17 cellular contexts compared by ENCODE assay signal in genomic region chr1:24443241-24443656, GRCh38. TPM values are rescaled to one million over a fixed set of nuclear protein-coding genes. Genes with fewer than 3 reads are reported as not detected.
A peak's percentile ranks its signal among the peaks of the same experiment; 100 is the strongest.
DNase-seq lines count a peak whose midpoint lies in the region; ATAC-seq, FAIRE-seq and TF ChIP-seq lines count a peak whose summit lies in the region.
"Had no signal": no experiment of that assay in that cellular context is flagged by ENCODE, and none has a peak within 500 bp of the region (broad histone marks: within the 10 kb centered on the region; RNA-seq: fewer than 3 reads in every experiment).

No MANE protein-coding gene starts in this region.

- intact Hi-C loops in HepG2 (cut with micrococcal nuclease; ENCODE audit: unreplicated experiment), result no loop called here
- intact Hi-C loops in right lobe of liver (cut with DNase I), result no loop called here
- intact Hi-C loops in thyroid gland (cut with DNase I), result no loop called here

- H3K79me2 ChIP-seq in HepG2 (ENCODE audit: insufficient read depth, low read length), result no peaks in the 10 kb centered on the region

- H3K36me3 ChIP-seq in HepG2 (replicated peaks in 1 of 2; ENCODE audit: control insufficient read depth in 1 of 2, insufficient read depth in 2 of 2, low read length in 2 of 2), result no peaks in the 10 kb centered on the region
- H3K36me3 ChIP-seq in right lobe of liver, result no peaks in the 10 kb centered on the region
- peaks cover 3% of the 10 kb centered on the region for H3K36me3 ChIP-seq in WERI-Rb-1
- no peaks in the 10 kb centered on the region for H3K36me3 ChIP-seq in thyroid gland
- H3K36me3 ChIP-seq in tibial nerve, result peaks cover 0 to 48% (median 3%) of the 10 kb centered on the region in 3 donors

- ATAC-seq in HepG2, result no peak
- no peak for ATAC-seq in right lobe of liver
- ATAC-seq: activated CD4-positive, CD25-positive, alpha-beta regulatory T cell treated with anti-CD3 and anti-CD28 coated beads, Interleukin-2, amount 50 U/mL, for 24 hours; GM12878; T-cell had no signal

- H2AFZ ChIP-seq in HepG2 (ENCODE audit: low read length), result no peak overlapping the region

- no peak for TF ChIP-seq CTCF in HepG2 (CRISPR knock-in tag; IDR thresholded peaks at IDR 0.05)
- TF ChIP-seq CTCF in right lobe of liver (IDR thresholded peaks at IDR 0.05), result no peak
- no peak for TF ChIP-seq CTCF in WERI-Rb-1 (IDR thresholded peaks at IDR 0.05; ENCODE audit: low read depth, low read length)
- no peak for TF ChIP-seq CTCF in thyroid gland (IDR thresholded peaks at IDR 0.05)
- TF ChIP-seq CTCF in tibial nerve (IDR thresholded peaks at IDR 0.05), result no peak
- no peak for TF ChIP-seq CTCF in D721Med (IDR thresholded peaks at IDR 0.05; ENCODE audit: insufficient read depth, missing control alignments)

- H3K4me3 ChIP-seq in HepG2 (replicated peaks in 1 of 3; ENCODE audit: insufficient read depth in 1 of 3, low read depth in 2 of 3, low read length in 3 of 3), result no peak overlapping the region
- no peak overlapping the region for H3K4me3 ChIP-seq in right lobe of liver
- no peak overlapping the region for H3K4me3 ChIP-seq in WERI-Rb-1 (ENCODE audit: low read depth, low read length)
- H3K4me3 ChIP-seq in thyroid gland (replicated peaks in 1 of 3), result no peak overlapping the region
- H3K4me3 ChIP-seq in tibial nerve, result no peak overlapping the region
- H3K4me3 ChIP-seq: GM12878 had no signal

- H3K27ac ChIP-seq in HepG2 (ENCODE audit: extremely low read length, insufficient read depth, low read length) (no peak overlapping the region), right lobe of liver (no peak overlapping the region), WERI-Rb-1 (no peak overlapping the region; the same call in 1 of the 2 replicates), thyroid gland (peak overlapping the region; percentile 28 to 37 (median 28)), tibial nerve (peak overlapping the region in 1 of 4 donors; percentile 45)

- FAIRE-seq in HepG2 (lab: Jason Lieb, UNC) (no peak), D721Med (lab: Jason Lieb, UNC) (no peak), GM12891 (lab: Jason Lieb, UNC) (no peak)
- FAIRE-seq: bronchial epithelial cell, GM12878, kidney had no signal

- H3K9ac ChIP-seq in HepG2 (ENCODE audit: insufficient read depth, low read depth, low read length), result no peak overlapping the region

- H3K27me3 ChIP-seq in HepG2 (ENCODE audit: control insufficient read depth in 1 of 2, insufficient read depth in 2 of 2, low read length in 2 of 2) (no peaks in the 10 kb centered on the region), right lobe of liver (no peaks in the 10 kb centered on the region), WERI-Rb-1 (ENCODE audit: insufficient read depth, low read depth, severe bottlenecking) (no peaks in the 10 kb centered on the region), thyroid gland (no peaks in the 10 kb centered on the region), tibial nerve (no peaks in the 10 kb centered on the region)

- DNase-seq in HepG2 (ENCODE audit: low spot score), result no peak
- no peak for DNase-seq in right lobe of liver
- peak; percentile 20 for DNase-seq in WERI-Rb-1
- DNase-seq in foreskin melanocyte, result peak; percentile 86
- no peak for DNase-seq in thyroid gland
- no peak for DNase-seq in tibial nerve (ENCODE audit: low spot score in 2 of 2)
- no peak for DNase-seq in D721Med (ENCODE audit: insufficient read length, low spot score)
- DNase-seq in GM12891 (ENCODE audit: insufficient read length, low spot score), result no peak
- DNase-seq: activated naive CD4-positive, alpha-beta T cell treated with Interleukin-2 at 50 U/mL for 16 hours; AML-193; DND-41; kidney; NCI-H345; T-cell had no signal

- POLR2A ChIA-PET in HepG2 (lab: Yijun Ruan, JAX), result interaction anchor here (1.2 kb wide), 1 partner anchor 59 kb away, joined by 3 read pairs; the partner anchor contains the start of gene RCAN3

- TF ChIP-seq POLR2A in HepG2 (IDR thresholded peaks at IDR 0.05; ENCODE audit: insufficient read depth in 1 of 2, low read depth in 2 of 2, low read length in 2 of 2) (no peak), right lobe of liver (IDR thresholded peaks at IDR 0.05) (no peak), thyroid gland (IDR thresholded peaks at IDR 0.05) (no peak), tibial nerve (IDR thresholded peaks at IDR 0.05) (no peak), GM12891 (IDR thresholded peaks at IDR 0.05; ENCODE audit: low read depth, low read length) (no peak)

- no TSS peak for BruUV-seq in HepG2 (replicated peaks; lab: Mats Ljungman, UMichigan)

- no peaks in the 10 kb centered on the region for H4K20me1 ChIP-seq in HepG2 (ENCODE audit: insufficient read depth, low read length)

- in situ Hi-C loops in HepG2 (cut with HindIII; ENCODE audit: extremely low pct_ligation_motif_present, low pct_unique_long_range_greater_than_20kb), result no loop called here

- TF ChIP-seq RAD21 in HepG2 (CRISPR knock-in tag; IDR thresholded peaks at IDR 0.05), result no peak

- H3K4me1 ChIP-seq in HepG2 (ENCODE audit: insufficient read depth, low read length) (peaks cover 5% of the 10 kb centered on the region; the same call in 1 of the 2 replicates), right lobe of liver (no peaks in the 10 kb centered on the region), thyroid gland (peaks cover 10 to 27% of the 10 kb centered on the region in 2 donors), tibial nerve (peaks cover 0 to 30% (median 4%) of the 10 kb centered on the region in 4 donors)

- H3K9me3 ChIP-seq in HepG2 (ENCODE audit: low read length) (no peaks in the 10 kb centered on the region), right lobe of liver (no peaks in the 10 kb centered on the region), WERI-Rb-1 (ENCODE audit: severe bottlenecking) (no peaks in the 10 kb centered on the region), thyroid gland (no peaks in the 10 kb centered on the region), tibial nerve (no peaks in the 10 kb centered on the region)

- TF ChIP-seq EP300 in HepG2 (IDR thresholded peaks at IDR 0.05; ENCODE audit: low read depth in 2 of 2, low read length in 2 of 2), result no peak
- no peak for TF ChIP-seq EP300 in HepG2 (CRISPR knock-in tag; IDR thresholded peaks at IDR 0.05; ENCODE audit: borderline replicate concordance)
- peak in 1 of 2 donors; percentile 12 for TF ChIP-seq EP300 in tibial nerve (IDR thresholded peaks at IDR 0.05)

- CTCF ChIA-PET in HepG2 (lab: Yijun Ruan, JAX; ENCODE audit: low intra/inter-chr PET ratio, low total read pairs), result no interaction called here

- WGBS in HepG2 (ENCODE audit: low lambda C conversion rate), result 36% methylated on average over 2 of the region's 2 CpGs
- WGBS in right lobe of liver (ENCODE audit: insufficient coverage, low coverage, low lambda C conversion rate, missing lambda C conversion rate), result 18% methylated on average over 1 of the region's 2 CpGs
- 26 to 29% methylated on average over 2 of the region's 2 CpGs for WGBS in thyroid gland, 2 donors
- 14 to 39% methylated on average over 2 of the region's 2 CpGs for WGBS in tibial nerve, 2 donors

- no peak overlapping the region for H3K4me2 ChIP-seq in HepG2 (ENCODE audit: low read depth, low read length)

RNA-seq across cellular contexts. Expression of gene NIPAL3, which starts 27.6 kb away (rescaled TPM):
- total RNA-seq in HepG2 (2016; rRNA removed; fragmentation: Illumina TruSeq; extraction: Trizol) (5.6 and 5.8 TPM in 2 replicates), right lobe of liver (1 to 10 TPM; 3.4 to 9.2 (median 6.0) TPM), thyroid gland (100 to 1,000 TPM in 3 of 4 donors, 10 to 100 TPM in 1; 71.2 to 145 (median 121) TPM), tibial nerve (10 to 100 TPM; 16.5 to 41.1 (median 30.1) TPM)
- total RNA-seq in HepG2 (2016; cell fraction: cytosol; rRNA removed; fragmentation: Illumina TruSeq; extraction: Trizol; ENCODE audit: low read depth), result 0.88 and 1.0 TPM in 2 replicates
- 5.3 TPM in 2 replicates for total RNA-seq in HepG2 (2016; cell fraction: insoluble cytoplasmic fraction; rRNA removed; fragmentation: Illumina TruSeq; extraction: Trizol)
- 2.8 and 3.9 TPM in 2 replicates for total RNA-seq in HepG2 (2016; cell fraction: membrane; rRNA removed; fragmentation: Illumina TruSeq; extraction: Trizol)
- 4.3 TPM in 2 replicates for total RNA-seq in HepG2 (2016; cell fraction: nucleus; rRNA removed; fragmentation: Illumina TruSeq; extraction: Trizol)
- polyA plus RNA-seq in HepG2 (2011; rRNA removed), result 8.5 and 8.6 TPM in 2 replicates
- 8.3 and 9.8 TPM in 2 replicates for polyA plus RNA-seq in HepG2 (2011; cell fraction: cytosol; rRNA removed)
- 5.7 and 6.2 TPM in 2 replicates for polyA plus RNA-seq in HepG2 (2011; cell fraction: nucleus; rRNA removed)
- polyA plus RNA-seq in HepG2 (2012), result 6.3 and 7.6 TPM in 2 replicates
- 0.75 and 0.97 TPM in 2 replicates for polyA plus RNA-seq in HepG2 (2016; cell fraction: cytosol; fragmentation: Illumina TruSeq; extraction: Trizol; ENCODE audit: low read depth)
- 4.2 and 5.0 TPM in 2 replicates for polyA plus RNA-seq in HepG2 (2016; cell fraction: insoluble cytoplasmic fraction; fragmentation: Illumina TruSeq; extraction: Trizol; ENCODE audit: low read depth)
- polyA plus RNA-seq in HepG2 (2016; cell fraction: membrane; fragmentation: Illumina TruSeq; extraction: Trizol; ENCODE audit: low read depth), result 2.6 and 2.7 TPM in 2 replicates
- 3.1 and 4.8 TPM in 2 replicates for polyA plus RNA-seq in HepG2 (2016; cell fraction: nucleus; fragmentation: Illumina TruSeq; extraction: Trizol; ENCODE audit: insufficient read depth, low read depth)
- 19.7 and 55.0 TPM in 2 replicates for polyA minus RNA-seq in HepG2 (2011; rRNA and poly(A)+ RNA removed; ENCODE audit: low replicate concordance)
- 4.9 and 5.0 TPM in 2 replicates for polyA minus RNA-seq in HepG2 (2011; cell fraction: cytosol; rRNA and poly(A)+ RNA removed)
- 7.2 and 10.9 TPM in 2 replicates for polyA minus RNA-seq in HepG2 (2011; cell fraction: nucleus; rRNA and poly(A)+ RNA removed)
- polyA plus RNA-seq in GM12891 (2012; ENCODE audit: low read depth, missing spikeins), result 7.1 TPM

RNA-seq across cellular contexts. Expression of gene STPG1, which starts 29.7 kb away (rescaled TPM):
- total RNA-seq in HepG2 (2016; rRNA removed; fragmentation: Illumina TruSeq; extraction: Trizol) (3.4 TPM in 2 replicates), right lobe of liver (1 to 10 TPM; 1.0 to 3.6 (median 1.7) TPM), thyroid gland (1 to 10 TPM; 5.2 to 8.9 (median 7.0) TPM), tibial nerve (1 to 10 TPM; 1.5 to 5.7 (median 3.0) TPM)
- 1.9 and 2.2 TPM in 2 replicates for total RNA-seq in HepG2 (2016; cell fraction: cytosol; rRNA removed; fragmentation: Illumina TruSeq; extraction: Trizol; ENCODE audit: low read depth)
- total RNA-seq in HepG2 (2016; cell fraction: insoluble cytoplasmic fraction; rRNA removed; fragmentation: Illumina TruSeq; extraction: Trizol), result 3.3 and 3.4 TPM in 2 replicates
- 2.5 and 3.7 TPM in 2 replicates for total RNA-seq in HepG2 (2016; cell fraction: membrane; rRNA removed; fragmentation: Illumina TruSeq; extraction: Trizol)
- 2.5 and 4.3 TPM in 2 replicates for total RNA-seq in HepG2 (2016; cell fraction: nucleus; rRNA removed; fragmentation: Illumina TruSeq; extraction: Trizol)
- 4.2 and 4.3 TPM in 2 replicates for polyA plus RNA-seq in HepG2 (2011; rRNA removed)
- polyA plus RNA-seq in HepG2 (2011; cell fraction: cytosol; rRNA removed), result 2.9 and 3.6 TPM in 2 replicates
- polyA plus RNA-seq in HepG2 (2011; cell fraction: nucleus; rRNA removed), result 3.0 and 3.3 TPM in 2 replicates
- 3.1 and 3.2 TPM in 2 replicates for polyA plus RNA-seq in HepG2 (2012)
- polyA plus RNA-seq in HepG2 (2016; cell fraction: cytosol; fragmentation: Illumina TruSeq; extraction: Trizol; ENCODE audit: low read depth), result 2.7 and 3.2 TPM in 2 replicates
- 4.4 and 5.6 TPM in 2 replicates for polyA plus RNA-seq in HepG2 (2016; cell fraction: insoluble cytoplasmic fraction; fragmentation: Illumina TruSeq; extraction: Trizol; ENCODE audit: low read depth)
- 3.5 and 3.8 TPM in 2 replicates for polyA plus RNA-seq in HepG2 (2016; cell fraction: membrane; fragmentation: Illumina TruSeq; extraction: Trizol; ENCODE audit: low read depth)
- 2.6 and 3.5 TPM in 2 replicates for polyA plus RNA-seq in HepG2 (2016; cell fraction: nucleus; fragmentation: Illumina TruSeq; extraction: Trizol; ENCODE audit: insufficient read depth, low read depth)
- 3.9 and 4.9 TPM in 2 replicates for polyA minus RNA-seq in HepG2 (2011; rRNA and poly(A)+ RNA removed; ENCODE audit: low replicate concordance)
- polyA minus RNA-seq in HepG2 (2011; cell fraction: cytosol; rRNA and poly(A)+ RNA removed), result 1.4 and 1.5 TPM in 2 replicates
- 6.2 and 7.3 TPM in 2 replicates for polyA minus RNA-seq in HepG2 (2011; cell fraction: nucleus; rRNA and poly(A)+ RNA removed)
- 2.3 TPM for polyA plus RNA-seq in GM12891 (2012; ENCODE audit: low read depth, missing spikeins)

RNA-seq across cellular contexts. Expression of gene RCAN3, which starts 59.4 kb away (rescaled TPM):
- total RNA-seq in HepG2 (2016; rRNA removed; fragmentation: Illumina TruSeq; extraction: Trizol), result 13.3 and 13.6 TPM in 2 replicates
- total RNA-seq in HepG2 (2016; cell fraction: cytosol; rRNA removed; fragmentation: Illumina TruSeq; extraction: Trizol; ENCODE audit: low read depth), result 11.1 and 12.8 TPM in 2 replicates
- total RNA-seq in HepG2 (2016; cell fraction: insoluble cytoplasmic fraction; rRNA removed; fragmentation: Illumina TruSeq; extraction: Trizol), result 12.7 and 13.1 TPM in 2 replicates
- 11.4 and 12.2 TPM in 2 replicates for total RNA-seq in HepG2 (2016; cell fraction: membrane; rRNA removed; fragmentation: Illumina TruSeq; extraction: Trizol)
- 6.8 and 7.8 TPM in 2 replicates for total RNA-seq in HepG2 (2016; cell fraction: nucleus; rRNA removed; fragmentation: Illumina TruSeq; extraction: Trizol)
- polyA plus RNA-seq in HepG2 (2011; rRNA removed), result 10.9 and 12.2 TPM in 2 replicates
- 7.5 and 10.9 TPM in 2 replicates for polyA plus RNA-seq in HepG2 (2011; cell fraction: cytosol; rRNA removed)
- 5.9 and 6.3 TPM in 2 replicates for polyA plus RNA-seq in HepG2 (2011; cell fraction: nucleus; rRNA removed)
- 8.9 and 12.1 TPM in 2 replicates for polyA plus RNA-seq in HepG2 (2012)
- polyA plus RNA-seq in HepG2 (2016; cell fraction: cytosol; fragmentation: Illumina TruSeq; extraction: Trizol; ENCODE audit: low read depth), result 5.1 and 5.8 TPM in 2 replicates
- polyA plus RNA-seq in HepG2 (2016; cell fraction: insoluble cytoplasmic fraction; fragmentation: Illumina TruSeq; extraction: Trizol; ENCODE audit: low read depth), result 11.8 and 14.0 TPM in 2 replicates
- 9.8 and 11.1 TPM in 2 replicates for polyA plus RNA-seq in HepG2 (2016; cell fraction: membrane; fragmentation: Illumina TruSeq; extraction: Trizol; ENCODE audit: low read depth)
- 11.0 and 12.1 TPM in 2 replicates for polyA plus RNA-seq in HepG2 (2016; cell fraction: nucleus; fragmentation: Illumina TruSeq; extraction: Trizol; ENCODE audit: insufficient read depth, low read depth)
- 5.6 and 20.2 TPM in 2 replicates for polyA minus RNA-seq in HepG2 (2011; rRNA and poly(A)+ RNA removed; ENCODE audit: low replicate concordance)
- polyA minus RNA-seq in HepG2 (2011; cell fraction: cytosol; rRNA and poly(A)+ RNA removed), result 12.3 and 12.5 TPM in 2 replicates
- polyA minus RNA-seq in HepG2 (2011; cell fraction: nucleus; rRNA and poly(A)+ RNA removed), result 4.2 and 8.7 TPM in 2 replicates
- total RNA-seq in right lobe of liver, result 1 to 10 TPM; 1.2 to 3.1 (median 2.1) TPM
- total RNA-seq in thyroid gland, result 10 to 100 TPM; 25.6 to 37.9 (median 35.2) TPM
- 10 to 100 TPM in 2 of 4 donors, 1 to 10 TPM in 2; 6.0 to 22.8 (median 10.8) TPM for total RNA-seq in tibial nerve
- 0.71 TPM for polyA plus RNA-seq in GM12891 (2012; ENCODE audit: low read depth, missing spikeins)

Comparison
In these comparisons a context has a peak if more than half of its experiments do, and no peak if none do; other contexts are left out.
1. DNase-seq: peak in WERI-Rb-1 (single experiment) and foreskin melanocyte (single experiment); none in HepG2 (single experiment), right lobe of liver (0 of 3), thyroid gland (0 of 2), tibial nerve (0 of 2), D721Med (single experiment) and GM12891 (single experiment).
2. H3K27ac ChIP-seq: peak in thyroid gland (3 of 3); none in HepG2 (single experiment), right lobe of liver (0 of 3) and WERI-Rb-1 (single experiment).